In genomic region chr2:131363703-131364186, GRCh38 we compare ENCODE assay signal across 10 cellular contexts. TPM values are rescaled to one million over a fixed set of nuclear protein-coding genes. Genes with fewer than 3 reads are reported as not detected.
A peak's percentile ranks its signal among the peaks of the same experiment; 100 is the strongest.
DNase-seq lines count a peak whose midpoint lies in the region; ATAC-seq and TF ChIP-seq lines count a peak whose summit lies in the region.
"Not testable (repeated sequence)": the region's sequence is repeated elsewhere in the genome, so short reads cannot be mapped to it uniquely, and the experiment has no call there.
"Had no signal": no experiment of that assay in that cellular context is flagged by ENCODE, and none has a peak within 500 bp of the region (broad histone marks: within the 10 kb centered on the region; RNA-seq: fewer than 3 reads in every experiment).

RAB6D (minus strand) TSS chr2:131364168; CDS start chr2:131363720, 448 bp downstream.

- not testable (repeated sequence) for H3F3A ChIP-seq in PC-3 (ENCODE audit: low read length, unreplicated experiment)

- not testable (repeated sequence) for H3K36me3 ChIP-seq in A673 (ENCODE audit: insufficient read depth, low read length, poor library complexity, severe bottlenecking); PC-3 (ENCODE audit: low read depth, low read length); ectodermal cell (ENCODE audit: control insufficient read depth, insufficient read depth, low read length); iPS DF 6.9 (ENCODE audit: control insufficient read depth, insufficient read depth, low read length); naive thymus-derived CD4-positive, alpha-beta T cell (ENCODE audit: control insufficient read depth in 2 of 3, insufficient read depth in 3 of 3, low read length in 3 of 3)

- peak within 1 kb of the TSS; percentile 48; the same call in 1 of the 2 replicates for H3K4me2 ChIP-seq in PC-3 (ENCODE audit: low read length)

- not testable (repeated sequence) for H3K4me1 ChIP-seq in A673 (ENCODE audit: insufficient read depth, low read length, poor library complexity, severe bottlenecking); PC-3 (ENCODE audit: insufficient read depth, low read length); ectodermal cell (ENCODE audit: control insufficient read depth, insufficient read depth, low read length); iPS DF 6.9 (ENCODE audit: control insufficient read depth, insufficient read depth, low read length); naive thymus-derived CD4-positive, alpha-beta T cell (ENCODE audit: control insufficient read depth in 2 of 2, insufficient read depth in 2 of 2, low read length in 2 of 2)

- WGBS in ectodermal cell, 2 experiments = 0% methylated on average over 50 of the region's 50 CpGs
- no CpG with 5 or more reads among the region's 50 CpGs for WGBS in iPS DF 6.9 (ENCODE audit: insufficient coverage, insufficient read length)

- H3K9me3 ChIP-seq in A673 (ENCODE audit: low read depth, low read length, poor library complexity, severe bottlenecking); PC-3 (ENCODE audit: low read length); ectodermal cell (ENCODE audit: control insufficient read depth, low read length); iPS DF 6.9 (ENCODE audit: control insufficient read depth, insufficient read depth, low read length); naive thymus-derived CD4-positive, alpha-beta T cell (ENCODE audit: control insufficient read depth in 2 of 3, low read length in 3 of 3): not testable (repeated sequence)

- H3K27me3 ChIP-seq in A673 (replicated peaks; ENCODE audit: insufficient read depth, low read depth, low read length, poor library complexity) (peaks cover 57% of the 10 kb centered on the region), PC-3 (ENCODE audit: low read length) (peaks cover 22% of the 10 kb centered on the region), ectodermal cell (ENCODE audit: control insufficient read depth, insufficient read depth, low read length, poor library complexity, severe bottlenecking) (peaks cover 57% of the 10 kb centered on the region)
- H3K27me3 ChIP-seq in iPS DF 6.9 (ENCODE audit: control insufficient read depth, insufficient read depth, low read length); naive thymus-derived CD4-positive, alpha-beta T cell (ENCODE audit: control insufficient read depth in 2 of 2, insufficient read depth in 2 of 2, low read length in 2 of 2): not testable (repeated sequence)

- H3K79me2 ChIP-seq in PC-3 (ENCODE audit: low read length) = not testable (repeated sequence)

- not testable (repeated sequence) for H3K9ac ChIP-seq in PC-3 (ENCODE audit: low read length)

- not testable (repeated sequence) for H3K9me3 Mint-ChIP-seq in activated naive CD4-positive, alpha-beta T cell treated with anti-CD3 and anti-CD28 coated beads, Interleukin-2, amount 50 U/mL, for 24 hours; naive thymus-derived CD4-positive, alpha-beta T cell

- H3K4me3 ChIP-seq in A673 (ENCODE audit: low read depth, low read length, poor library complexity, severe bottlenecking) = peak within 1 kb of the TSS; percentile 19
- peak within 1 kb of the TSS; percentile 24; the same call in 1 of the 2 replicates for H3K4me3 ChIP-seq in PC-3 (ENCODE audit: low read length)
- peak within 1 kb of the TSS; percentile 20 for H3K4me3 ChIP-seq in ectodermal cell (ENCODE audit: insufficient read depth, low read depth, low read length)
- H3K4me3 ChIP-seq in iPS DF 6.9 (ENCODE audit: low read length) = peak within 1 kb of the TSS; percentile 42; the same call in 1 of the 2 replicates
- H3K4me3 ChIP-seq in naive thymus-derived CD4-positive, alpha-beta T cell (ENCODE audit: low read length) = not testable (repeated sequence)
- peak within 1 kb of the TSS; percentile 38 for H3K4me3 ChIP-seq in skeletal muscle cell (ENCODE audit: low read depth, low read length)

- not testable (repeated sequence) for H3K36me3 Mint-ChIP-seq in activated naive CD4-positive, alpha-beta T cell treated with anti-CD3 and anti-CD28 coated beads, Interleukin-2, amount 50 U/mL, for 24 hours; naive thymus-derived CD4-positive, alpha-beta T cell

- intact Hi-C loops in A673 (cut with micrococcal nuclease; ENCODE audit: unreplicated experiment); PC-3 (cut with micrococcal nuclease); naive thymus-derived CD4-positive, alpha-beta T cell (cut with micrococcal nuclease): not testable (repeated sequence)

- peaks cover 36% of the 10 kb centered on the region for H3K27me3 Mint-ChIP-seq in activated naive CD4-positive, alpha-beta T cell treated with anti-CD3 and anti-CD28 coated beads, Interleukin-2, amount 50 U/mL, for 24 hours
- H3K27me3 Mint-ChIP-seq in naive thymus-derived CD4-positive, alpha-beta T cell = peaks cover 49 to 69% (median 52%) of the 10 kb centered on the region in 5 donors

- BruUV-seq in A673 (replicated peaks; lab: Mats Ljungman, UMichigan); PC-3 (replicated peaks; lab: Mats Ljungman, UMichigan): not testable (repeated sequence)

- not testable (repeated sequence) for H3K4me1 Mint-ChIP-seq in activated naive CD4-positive, alpha-beta T cell treated with anti-CD3 and anti-CD28 coated beads, Interleukin-2, amount 50 U/mL, for 24 hours
- H3K4me1 Mint-ChIP-seq in naive thymus-derived CD4-positive, alpha-beta T cell = peaks cover 3 to 15% (median 13%) of the 10 kb centered on the region in 7 donors

- not testable (repeated sequence) for DNase-seq in A673 (ENCODE audit: low spot score); PC-3; naive thymus-derived CD4-positive, alpha-beta T cell; skeletal muscle cell (ENCODE audit: low read depth)
- DNase-seq in HEK293T (ENCODE audit: extremely low spot score) (peak; percentile 20), iPS DF 6.9 (ENCODE audit: low read depth, low spot score) (peak; percentile 1)

- POLR2A ChIA-PET in A673 (lab: Charles Lee; ENCODE audit: low non-redundant PET); HEK293T (lab: Yijun Ruan, JAX); PC-3 (lab: Charles Lee; ENCODE audit: unreplicated experiment); naive thymus-derived CD4-positive, alpha-beta T cell (lab: Charles Lee): not testable (repeated sequence)

- not testable (repeated sequence) for H3K27ac Mint-ChIP-seq in activated naive CD4-positive, alpha-beta T cell treated with anti-CD3 and anti-CD28 coated beads, Interleukin-2, amount 50 U/mL, for 24 hours; naive thymus-derived CD4-positive, alpha-beta T cell

- H3K27ac ChIP-seq in A673 (ENCODE audit: low read depth, low read length, poor library complexity, severe bottlenecking); PC-3 (ENCODE audit: low read length); ectodermal cell (ENCODE audit: insufficient read depth, low read depth, low read length, poor library complexity, severe bottlenecking); iPS DF 6.9 (ENCODE audit: low read length); naive thymus-derived CD4-positive, alpha-beta T cell (ENCODE audit: low read depth, low read length): not testable (repeated sequence)

- H4K20me1 ChIP-seq in PC-3 (ENCODE audit: low read length) = not testable (repeated sequence)

- H2AFZ ChIP-seq in PC-3 (ENCODE audit: low read length) = not testable (repeated sequence)

- H3K4me3 Mint-ChIP-seq in activated naive CD4-positive, alpha-beta T cell treated with anti-CD3 and anti-CD28 coated beads, Interleukin-2, amount 50 U/mL, for 24 hours = peak within 1 kb of the TSS; percentile 67
- peak within 1 kb of the TSS in 9 of 10 donors; percentile 22 to 69 (median 47) for H3K4me3 Mint-ChIP-seq in naive thymus-derived CD4-positive, alpha-beta T cell

- peak; percentile 59 for ATAC-seq in PC-3
- not testable (repeated sequence) for ATAC-seq in naive thymus-derived CD4-positive, alpha-beta T cell

- H3K9me2 ChIP-seq in PC-3 (replicated peaks; ENCODE audit: low read length) = not testable (repeated sequence)

- CTCF ChIA-PET in A673 (lab: Charles Lee); HEK293T (lab: Yijun Ruan, JAX); PC-3 (lab: Charles Lee); naive thymus-derived CD4-positive, alpha-beta T cell (lab: Charles Lee): not testable (repeated sequence)

- not testable (repeated sequence) for TF ChIP-seq CTCF in A673 (conservative IDR thresholded peaks at IDR 0.05; ENCODE audit: low read depth, low read length); PC-3 (conservative IDR thresholded peaks at IDR 0.05; ENCODE audit: low read depth, low read length)

RNA-seq across cellular contexts. Expression of gene RAB6D, which starts in this region (rescaled TPM):
- total RNA-seq in A673 (2021) (not detected in 2 replicates), PC-3 (2014; rRNA removed) (not detected in 2 replicates)
- polyA plus RNA-seq in ectodermal cell (2013, experiment 1 of 4) = not detected
- polyA plus RNA-seq in ectodermal cell (2013, experiment 2 of 4) = not detected
- polyA plus RNA-seq in ectodermal cell (2013, experiment 3 of 4) = not detected
- polyA plus RNA-seq in ectodermal cell (2013, experiment 4 of 4) = 0.08 TPM
- not detected for total RNA-seq in naive thymus-derived CD4-positive, alpha-beta T cell
- not detected for polyA plus RNA-seq in naive thymus-derived CD4-positive, alpha-beta T cell
- total RNA-seq: M059J, T-cell had no signal

Comparison
In these comparisons a context has a peak if more than half of its experiments do, and no peak if none do; other contexts are left out.
1. Peak in ATAC-seq, H3K4me3 ChIP-seq and H3K4me2 ChIP-seq in PC-3; RNA of the gene not detected or under 1 TPM.